1 cellular context compared by ENCODE assay signal in the genomic region with DNA sequence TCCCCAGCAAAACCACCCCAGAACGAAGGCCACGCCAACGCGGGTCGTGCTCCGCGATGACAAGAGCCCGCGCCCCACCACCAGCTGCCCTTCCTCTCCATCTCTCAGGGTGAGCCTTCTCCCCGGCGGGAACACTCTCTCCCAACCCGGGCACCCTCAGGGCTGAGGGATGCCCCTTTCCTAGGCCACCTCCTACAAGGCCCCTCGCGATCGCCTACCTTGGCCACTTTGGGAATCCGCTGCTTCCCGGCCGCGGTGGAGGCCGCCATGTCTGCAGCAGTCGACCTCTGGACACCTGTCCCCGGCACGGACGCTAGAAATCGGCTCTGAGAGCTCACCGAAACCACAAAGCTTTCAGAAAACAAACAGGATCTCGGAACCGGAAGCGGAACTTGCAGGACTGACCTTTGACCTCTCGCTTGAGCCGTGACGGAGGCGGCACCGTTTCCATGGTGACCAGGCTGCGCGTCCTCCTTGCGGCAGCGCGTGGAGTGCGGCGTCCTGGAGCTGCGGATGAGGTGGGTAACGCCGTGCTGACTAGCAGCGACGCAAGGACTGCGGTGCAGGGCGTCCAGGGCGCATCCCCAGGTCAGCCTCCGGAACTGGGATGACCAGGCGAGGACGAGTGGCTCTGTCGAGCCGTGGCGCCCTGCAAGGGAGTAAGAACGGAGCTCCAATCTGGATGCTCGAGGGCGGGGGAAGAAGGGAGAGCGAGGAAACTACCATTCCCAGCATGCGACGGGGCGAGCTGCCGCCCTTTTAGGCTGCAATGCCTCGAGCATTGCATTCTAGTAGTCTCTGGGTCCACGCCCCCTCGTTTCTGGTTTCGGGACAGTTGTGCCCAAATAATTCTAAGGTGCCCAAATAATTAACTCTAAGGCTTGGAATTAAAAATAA.
TF ChIP-seq lines count a peak whose summit lies in the region.

A gene with protein sequence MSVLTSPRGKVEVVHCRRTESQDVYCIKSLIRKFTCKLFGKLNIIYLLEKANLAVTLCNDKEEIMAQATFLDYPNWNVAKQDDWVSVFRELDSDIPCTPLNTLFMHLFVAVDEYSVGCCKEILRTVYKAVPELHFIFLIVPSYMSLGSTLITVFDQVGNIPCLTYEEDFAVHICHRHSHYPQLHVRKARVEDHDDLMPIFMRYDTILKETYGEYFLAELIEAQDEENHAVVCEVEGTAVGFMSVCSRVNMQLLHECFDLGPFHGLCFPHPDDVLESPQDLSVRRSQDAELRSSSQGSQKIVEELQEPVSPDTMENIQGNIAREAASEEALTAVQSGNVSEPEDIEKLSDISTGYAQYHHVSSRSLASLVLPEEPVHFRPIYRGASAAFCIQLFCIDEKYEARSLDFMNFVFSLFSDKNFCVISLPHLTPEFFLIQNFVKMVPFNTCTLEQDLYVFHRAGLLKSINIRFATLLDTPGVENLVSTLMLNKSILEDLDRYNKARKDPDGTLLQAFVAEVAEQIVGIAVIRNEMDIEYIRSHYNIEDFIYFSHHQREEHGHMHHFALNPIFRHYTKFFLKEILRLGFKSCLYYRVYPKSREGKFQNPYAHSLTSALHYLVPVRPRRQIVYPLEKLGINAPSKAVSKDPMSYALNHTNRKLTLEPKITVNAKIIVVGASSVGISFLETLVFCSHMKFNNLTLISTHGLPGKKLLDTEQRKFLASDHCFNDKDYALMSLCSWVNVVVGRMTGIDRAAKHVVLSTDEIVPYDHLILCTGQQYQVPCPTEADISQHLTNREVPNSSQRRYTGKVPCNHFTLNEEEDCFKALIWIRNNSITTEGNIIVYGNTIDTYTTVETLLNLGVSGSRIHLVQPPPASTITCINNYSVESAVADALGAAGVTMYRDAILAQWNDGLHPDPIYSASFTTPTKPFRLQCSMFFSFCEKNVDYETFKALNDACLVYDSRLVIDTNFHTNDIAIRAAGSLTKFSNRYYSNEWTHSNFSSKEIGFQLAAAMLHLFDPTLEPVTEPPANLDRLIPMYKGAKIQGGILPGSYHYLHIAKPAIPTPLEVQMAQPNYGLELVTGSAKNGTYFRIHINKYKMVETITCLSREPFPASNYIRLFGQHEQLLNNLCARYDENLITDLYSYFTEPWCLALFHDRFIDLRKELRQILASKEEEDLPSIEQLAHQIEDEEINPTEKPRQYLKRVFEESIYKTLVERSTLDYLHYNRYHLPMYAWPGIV (plus strand): TSS at position 459 of the 897 bp plus-strand sequence. CDS start 4,122 bp downstream, outside the sequence.
Gene CRNKL1 (minus strand): TSS at position 393 of the 897 bp plus-strand sequence. CDS start 124 bp downstream, at position 269.

TF ChIP-seq in HEK293, 187 proteins besides CTCF, POLR2A, EP300 and RAD21 (continued from another document):
- TF ChIP-seq GLI2 (tag by site-specific recombination; IDR thresholded peaks at IDR 0.05; ENCODE audit: borderline replicate concordance, low read depth) (no peak), ZXDB (tag by site-specific recombination; IDR thresholded peaks at IDR 0.05) (peak; percentile 69), KLF8 (tag by site-specific recombination; IDR thresholded peaks at IDR 0.05) (peak; percentile 88), ZNF518A (tag by site-specific recombination; conservative IDR thresholded peaks at IDR 0.05; ENCODE audit: low read depth) (peak; percentile 93), ZNF639 (tag by site-specific recombination; IDR thresholded peaks at IDR 0.05) (peak; percentile 29; the same call in 1 of the 2 replicates), ZBTB44 (tag by site-specific recombination; IDR thresholded peaks at IDR 0.05) (peak; percentile 92), ZEB2 (tag by site-specific recombination; IDR thresholded peaks at IDR 0.05) (0 out of 2 replicates have a peak, but pooled peaks have one; percentile 49), GFI1B (tag by site-specific recombination; IDR thresholded peaks at IDR 0.05) (peak; percentile 11; the same call in 1 of the 2 replicates), ZNF132 (tag by site-specific recombination; IDR thresholded peaks at IDR 0.05; ENCODE audit: borderline replicate concordance) (no peak), SP7 (tag by site-specific recombination; IDR thresholded peaks at IDR 0.05) (peak; percentile 74), ZNF146 (tag by site-specific recombination; IDR thresholded peaks at IDR 0.05) (no peak), ZBTB1 (tag by site-specific recombination; IDR thresholded peaks at IDR 0.05) (no peak)
- TF ChIP-seq, protein P1, sequence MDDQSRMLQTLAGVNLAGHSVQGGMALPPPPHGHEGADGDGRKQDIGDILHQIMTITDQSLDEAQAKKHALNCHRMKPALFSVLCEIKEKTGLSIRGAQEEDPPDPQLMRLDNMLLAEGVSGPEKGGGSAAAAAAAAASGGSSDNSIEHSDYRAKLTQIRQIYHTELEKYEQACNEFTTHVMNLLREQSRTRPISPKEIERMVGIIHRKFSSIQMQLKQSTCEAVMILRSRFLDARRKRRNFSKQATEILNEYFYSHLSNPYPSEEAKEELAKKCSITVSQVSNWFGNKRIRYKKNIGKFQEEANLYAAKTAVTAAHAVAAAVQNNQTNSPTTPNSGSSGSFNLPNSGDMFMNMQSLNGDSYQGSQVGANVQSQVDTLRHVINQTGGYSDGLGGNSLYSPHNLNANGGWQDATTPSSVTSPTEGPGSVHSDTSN (CRISPR knock-in tag; IDR thresholded peaks at IDR 0.05): peak; percentile 55; the same call in 1 of the 2 replicates
- TF ChIP-seq, protein P2, sequence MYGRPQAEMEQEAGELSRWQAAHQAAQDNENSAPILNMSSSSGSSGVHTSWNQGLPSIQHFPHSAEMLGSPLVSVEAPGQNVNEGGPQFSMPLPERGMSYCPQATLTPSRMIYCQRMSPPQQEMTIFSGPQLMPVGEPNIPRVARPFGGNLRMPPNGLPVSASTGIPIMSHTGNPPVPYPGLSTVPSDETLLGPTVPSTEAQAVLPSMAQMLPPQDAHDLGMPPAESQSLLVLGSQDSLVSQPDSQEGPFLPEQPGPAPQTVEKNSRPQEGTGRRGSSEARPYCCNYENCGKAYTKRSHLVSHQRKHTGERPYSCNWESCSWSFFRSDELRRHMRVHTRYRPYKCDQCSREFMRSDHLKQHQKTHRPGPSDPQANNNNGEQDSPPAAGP (tag by site-specific recombination; IDR thresholded peaks at IDR 0.05): peak; percentile 82
- TF ChIP-seq, protein P3, sequence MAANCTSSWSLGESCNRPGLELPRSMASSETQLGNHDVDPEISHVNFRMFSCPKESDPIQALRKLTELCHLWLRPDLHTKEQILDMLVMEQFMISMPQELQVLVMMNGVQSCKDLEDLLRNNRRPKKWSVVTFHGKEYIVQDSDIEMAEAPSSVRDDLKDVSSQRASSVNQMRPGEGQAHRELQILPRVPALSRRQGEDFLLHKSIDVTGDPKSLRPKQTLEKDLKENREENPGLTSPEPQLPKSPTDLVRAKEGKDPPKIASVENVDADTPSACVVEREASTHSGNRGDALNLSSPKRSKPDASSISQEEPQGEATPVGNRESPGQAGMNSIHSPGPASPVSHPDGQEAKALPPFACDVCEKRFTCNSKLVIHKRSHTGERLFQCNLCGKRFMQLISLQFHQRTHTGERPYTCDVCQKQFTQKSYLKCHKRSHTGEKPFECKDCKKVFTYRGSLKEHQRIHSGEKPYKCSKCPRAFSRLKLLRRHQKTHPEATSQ (tag by site-specific recombination; IDR thresholded peaks at IDR 0.05): no peak
